In the genomic region with DNA sequence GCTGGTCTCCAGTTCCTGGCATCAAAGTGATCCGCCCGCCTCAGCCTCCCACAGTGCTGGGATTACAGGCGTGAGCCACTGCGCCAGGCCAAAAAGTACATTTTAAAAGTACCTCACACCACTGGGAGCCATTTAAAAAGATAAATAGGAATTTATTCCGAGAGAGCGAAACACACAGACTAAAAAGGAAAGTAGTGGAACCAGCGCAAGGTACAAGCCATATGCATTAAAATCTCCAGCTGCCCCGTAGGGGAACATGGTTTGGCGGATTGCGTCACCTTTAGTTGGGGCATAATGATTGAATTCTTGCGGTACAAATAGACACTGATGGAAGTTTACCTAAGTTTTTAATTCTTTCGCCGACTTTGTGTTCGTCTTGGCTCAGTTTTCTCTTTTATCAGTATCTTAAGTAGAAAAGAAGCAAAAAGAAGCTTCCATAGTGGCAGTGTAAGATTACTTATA, we compare ENCODE assay signal across 12 cellular contexts. TPM values are rescaled to one million over a fixed set of nuclear protein-coding genes. Genes with fewer than 3 reads are reported as not detected.
A peak's percentile ranks its signal among the peaks of the same experiment; 100 is the strongest.
DNase-seq lines count a peak whose midpoint lies in the region; ATAC-seq lines count a peak whose summit lies in the region.
"Had no signal": no experiment of that assay in that cellular context is flagged by ENCODE, and none has a peak within 500 bp of the region (broad histone marks: within the 10 kb centered on the region; RNA-seq: fewer than 3 reads in every experiment).

No MANE protein-coding gene starts in this region.

- peaks cover 8% of the 10 kb centered on the region for H3K4me1 Mint-ChIP-seq in stimulated activated naive CD8-positive, alpha-beta T cell treated with anti-CD3 and anti-CD28 coated beads, Interleukin-15, Interleukin-2, amounts not matched to agents 100 ng/mL and 50 ng/mL, for 24 hours (ENCODE audit: low read depth)
- peaks cover 9% of the 10 kb centered on the region for H3K4me1 Mint-ChIP-seq in activated CD4-positive, alpha-beta memory T cell treated with anti-CD3 and anti-CD28 coated beads for 36 hours (ENCODE audit: low read depth)
- H3K4me1 Mint-ChIP-seq in immature natural killer cell = peaks cover 11 to 13% of the 10 kb centered on the region in 2 donors

- DNase-seq in stimulated activated naive CD8-positive, alpha-beta T cell treated with anti-CD3 and anti-CD28 coated beads, Interleukin-15, Interleukin-2, amounts not matched to agents 100 U/mL and 50 U/mL, for 24 hours = no peak
- no peak for DNase-seq in activated CD4-positive, alpha-beta memory T cell treated with anti-CD3 and anti-CD28 coated beads for 36 hours
- no peak for DNase-seq in immature natural killer cell
- DNase-seq in GDM1 (lab: John Stamatoyannopoulos, UW) = no peak
- DNase-seq in left lobe of liver (ENCODE audit: low spot score) = no peak
- DNase-seq in stimulated activated CD8-positive, alpha-beta memory T cell treated with anti-CD3 and anti-CD28 coated beads, Interleukin-4, amount 100 ng/mL, for 48 hours = no peak
- DNase-seq: activated effector memory CD4-positive, alpha-beta T cell treated with Interleukin-2 at 50 U/mL for 16 hours; GOT3; NCI-H1436 treated with DMSO at 0.1 percent for 48 hours had no signal

- H3K27me3 Mint-ChIP-seq in stimulated activated naive CD8-positive, alpha-beta T cell treated with anti-CD3 and anti-CD28 coated beads, Interleukin-15, Interleukin-2, amounts not matched to agents 100 ng/mL and 50 ng/mL, for 24 hours = peaks cover 35% of the 10 kb centered on the region
- H3K27me3 Mint-ChIP-seq in activated CD4-positive, alpha-beta memory T cell treated with anti-CD3 and anti-CD28 coated beads for 36 hours = peaks cover 17% of the 10 kb centered on the region
- peaks cover 5 to 17% (median 10%) of the 10 kb centered on the region in 3 donors for H3K27me3 Mint-ChIP-seq in immature natural killer cell (ENCODE audit: low read depth in 3 of 3)

- CTCF ChIA-PET in activated CD4-positive, alpha-beta memory T cell treated with anti-CD3 and anti-CD28 coated beads for 36 hours (lab: Charles Lee) = interaction anchor here (1.4 to 1.8 kb wide), 2 partner anchors 12 to 15 kb away, joined by 3 to 4 read pairs; no protein-coding TSS in a partner anchor

- H3K27ac Mint-ChIP-seq in stimulated activated naive CD8-positive, alpha-beta T cell treated with anti-CD3 and anti-CD28 coated beads, Interleukin-15, Interleukin-2, amounts not matched to agents 100 ng/mL and 50 ng/mL, for 24 hours = no peak overlapping the region
- H3K27ac Mint-ChIP-seq in activated CD4-positive, alpha-beta memory T cell treated with anti-CD3 and anti-CD28 coated beads for 36 hours = no peak overlapping the region
- no peak overlapping the region for H3K27ac Mint-ChIP-seq in immature natural killer cell

- intact Hi-C loops in activated CD4-positive, alpha-beta memory T cell treated with anti-CD3 and anti-CD28 coated beads for 36 hours (cut with micrococcal nuclease) = loop anchor here (5.0 kb wide), 2 partner anchors 40 to 210 kb away; partner anchors contain the start of gene SNPH

- no peaks in the 10 kb centered on the region for H3K36me3 Mint-ChIP-seq in stimulated activated naive CD8-positive, alpha-beta T cell treated with anti-CD3 and anti-CD28 coated beads, Interleukin-15, Interleukin-2, amounts not matched to agents 100 ng/mL and 50 ng/mL, for 24 hours (ENCODE audit: low read depth)
- no peaks in the 10 kb centered on the region for H3K36me3 Mint-ChIP-seq in activated CD4-positive, alpha-beta memory T cell treated with anti-CD3 and anti-CD28 coated beads for 36 hours
- H3K36me3 Mint-ChIP-seq in immature natural killer cell = no peaks in the 10 kb centered on the region

- POLR2A ChIA-PET in activated CD4-positive, alpha-beta memory T cell treated with anti-CD3 and anti-CD28 coated beads for 36 hours (lab: Charles Lee) = no interaction called here

- no peak for ATAC-seq in stimulated activated naive CD8-positive, alpha-beta T cell treated with anti-CD3 and anti-CD28 coated beads, Interleukin-15, Interleukin-2, amounts not matched to agents 100 U/mL and 50 U/mL, for 24 hours
- no peak for ATAC-seq in HG02981 (IDR thresholded peaks at IDR 0.05; ENCODE audit: unreplicated experiment)
- no peak for ATAC-seq in left lobe of liver

- peak overlapping the region; percentile 83 for H3K4me3 Mint-ChIP-seq in stimulated activated naive CD8-positive, alpha-beta T cell treated with anti-CD3 and anti-CD28 coated beads, Interleukin-15, Interleukin-2, amounts not matched to agents 100 ng/mL and 50 ng/mL, for 24 hours
- H3K4me3 Mint-ChIP-seq in activated CD4-positive, alpha-beta memory T cell treated with anti-CD3 and anti-CD28 coated beads for 36 hours = peak overlapping the region; percentile 79
- H3K4me3 Mint-ChIP-seq in immature natural killer cell = peak overlapping the region; percentile 74 to 84 (median 79)

- H3K9me3 Mint-ChIP-seq in stimulated activated naive CD8-positive, alpha-beta T cell treated with anti-CD3 and anti-CD28 coated beads, Interleukin-15, Interleukin-2, amounts not matched to agents 100 ng/mL and 50 ng/mL, for 24 hours = peaks cover 4% of the 10 kb centered on the region
- H3K9me3 Mint-ChIP-seq in activated CD4-positive, alpha-beta memory T cell treated with anti-CD3 and anti-CD28 coated beads for 36 hours = peaks cover 9% of the 10 kb centered on the region
- peaks cover 0 to 12% (median 0%) of the 10 kb centered on the region in 6 donors for H3K9me3 Mint-ChIP-seq in immature natural killer cell

RNA-seq across cellular contexts. Expression of gene RAD21L1, which starts 1.3 kb away (rescaled TPM):
- not detected for total RNA-seq in activated CD4-positive, alpha-beta memory T cell treated with anti-CD3 and anti-CD28 coated beads for 36 hours
- polyA plus RNA-seq in immature natural killer cell = not detected
- not detected for total RNA-seq in left lobe of liver
- total RNA-seq: Right ventricle myocardium inferior had no signal

RNA-seq across cellular contexts. Expression of gene C20orf202, which starts 23.9 kb away (rescaled TPM):
- total RNA-seq in activated CD4-positive, alpha-beta memory T cell treated with anti-CD3 and anti-CD28 coated beads for 36 hours = not detected
- not detected for polyA plus RNA-seq in immature natural killer cell
- not detected for total RNA-seq in left lobe of liver

RNA-seq across cellular contexts. Expression of gene SNPH, which starts 38.9 kb away (rescaled TPM):
- total RNA-seq in activated CD4-positive, alpha-beta memory T cell treated with anti-CD3 and anti-CD28 coated beads for 36 hours = 1 to 10 TPM; 3.4 to 4.3 TPM
- 1 to 10 TPM in 2 of 3 donors, under 1 TPM in 1; 0.59 to 2.8 (median 1.1) TPM for polyA plus RNA-seq in immature natural killer cell
- total RNA-seq in left lobe of liver = 0.20 TPM

RNA-seq across cellular contexts. Expression of gene TMEM74B, which starts 42.4 kb away (rescaled TPM):
- 1 to 10 TPM in 1 of 2 experiments, under 1 TPM in 1; 0.63 to 1.3 TPM for total RNA-seq in activated CD4-positive, alpha-beta memory T cell treated with anti-CD3 and anti-CD28 coated beads for 36 hours
- not detected for polyA plus RNA-seq in immature natural killer cell
- 1.2 TPM for total RNA-seq in left lobe of liver
